10 cellular contexts compared by ENCODE assay signal in genomic region chr13:48491423-48492122, GRCh38. TPM values are rescaled to one million over a fixed set of nuclear protein-coding genes. Genes with fewer than 3 reads are reported as not detected.
DNase-seq lines count a peak whose midpoint lies in the region; ATAC-seq and TF ChIP-seq lines count a peak whose summit lies in the region.
"Had no signal": no experiment of that assay in that cellular context is flagged by ENCODE, and none has a peak within 500 bp of the region (broad histone marks: within the 10 kb centered on the region; RNA-seq: fewer than 3 reads in every experiment).

No MANE protein-coding gene starts in this region.

- no TSS peak for BruUV-seq in PC-3 (replicated peaks; lab: Mats Ljungman, UMichigan)

- no peaks in the 10 kb centered on the region for H4K20me1 ChIP-seq in PC-3 (ENCODE audit: low read length)

- H3K4me1 Mint-ChIP-seq in activated T-cell treated with anti-CD3 and anti-CD28 coated beads, Interleukin-2, amount 50 U/mL, for 72 hours (ENCODE audit: low read depth) = peaks cover 17% of the 10 kb centered on the region

- no peaks in the 10 kb centered on the region for H3K79me2 ChIP-seq in PC-3 (ENCODE audit: low read length)

- H3F3A ChIP-seq in PC-3 (ENCODE audit: low read length, unreplicated experiment) = peaks cover 19% of the 10 kb centered on the region

- H3K27me3 ChIP-seq in PC-3 (ENCODE audit: low read length) (no peaks in the 10 kb centered on the region), right atrium auricular region (no peaks in the 10 kb centered on the region), thyroid gland (no peaks in the 10 kb centered on the region)

- peak overlapping the region; percentile 79 for H3K27ac Mint-ChIP-seq in activated T-cell treated with anti-CD3 and anti-CD28 coated beads, Interleukin-2, amount 50 U/mL, for 72 hours
- H3K27ac Mint-ChIP-seq: stimulated activated memory B cell treated with anti-CD40 and anti-IgM and Interleukin-4, amounts not matched to agents 10 μg/mL and 1 μg/mL and 100 μg/mL, for 72 hours had no signal

- POLR2A ChIA-PET in PC-3 (lab: Charles Lee; ENCODE audit: unreplicated experiment) = no interaction called here

- H2AFZ ChIP-seq in PC-3 (ENCODE audit: low read length) = no peak overlapping the region

- H3K4me3 Mint-ChIP-seq in activated T-cell treated with anti-CD3 and anti-CD28 coated beads, Interleukin-2, amount 50 U/mL, for 72 hours = no peak overlapping the region
- H3K4me3 Mint-ChIP-seq: stimulated activated memory B cell treated with anti-CD40 and anti-IgM and Interleukin-4, amounts not matched to agents 10 μg/mL and 1 μg/mL and 100 μg/mL, for 72 hours had no signal

- no peaks in the 10 kb centered on the region for H3K27me3 Mint-ChIP-seq in activated T-cell treated with anti-CD3 and anti-CD28 coated beads, Interleukin-2, amount 50 U/mL, for 72 hours (ENCODE audit: low read depth)
- H3K27me3 Mint-ChIP-seq: stimulated activated memory B cell treated with anti-CD40 and anti-IgM and Interleukin-4, amounts not matched to agents 10 μg/mL and 1 μg/mL and 100 μg/mL, for 72 hours had no signal

- H3K4me1 ChIP-seq in PC-3 (ENCODE audit: insufficient read depth, low read length) (peaks cover 55% of the 10 kb centered on the region), right atrium auricular region (peaks cover 0 to 16% of the 10 kb centered on the region in 2 donors), thyroid gland (no peaks in the 10 kb centered on the region)

- H3K27ac ChIP-seq in PC-3 (ENCODE audit: low read length) = peak overlapping the region; percentile 88; the same call in 1 of the 2 replicates
- peak overlapping the region; percentile 69 to 70 for H3K27ac ChIP-seq in right atrium auricular region
- peak overlapping the region; percentile 7 to 26 (median 8) for H3K27ac ChIP-seq in thyroid gland

- CTCF ChIA-PET in PC-3 (lab: Charles Lee) = no interaction called here

- peak; percentile 26 to 48 for ATAC-seq in activated T-cell treated with anti-CD3 and anti-CD28 coated beads, Interleukin-2, amount 50 U/mL, for 72 hours (replicated peaks in 1 of 2)
- ATAC-seq in PC-3 = no peak
- no peak for ATAC-seq in HG03442 (IDR thresholded peaks at IDR 0.05; ENCODE audit: unreplicated experiment)
- no peak for ATAC-seq in HG02610 (IDR thresholded peaks at IDR 0.05; ENCODE audit: unreplicated experiment)
- ATAC-seq: Panc1 had no signal

- H3K36me3 ChIP-seq in PC-3 (ENCODE audit: low read depth, low read length) (no peaks in the 10 kb centered on the region), right atrium auricular region (peaks cover 4% of the 10 kb centered on the region), thyroid gland (peaks cover 0 to 5% of the 10 kb centered on the region in 2 donors)

- DNase-seq in activated T-cell treated with anti-CD3 and anti-CD28 coated beads, Interleukin-2, amount 50 U/mL, for 72 hours = no peak
- DNase-seq in activated T-cell treated with anti-CD3 and anti-CD28 coated beads, Interleukin-2, amount 50 U/mL, for 1 hour = no peak
- DNase-seq in PC-3 (no peak), right atrium auricular region (ENCODE audit: low spot score) (no peak), thyroid gland (no peak), Ammon's horn (ENCODE audit: low spot score) (no peak)

- H3K36me3 Mint-ChIP-seq in activated T-cell treated with anti-CD3 and anti-CD28 coated beads, Interleukin-2, amount 50 U/mL, for 72 hours (ENCODE audit: insufficient read depth in 2 of 2) = no peaks in the 10 kb centered on the region

- TF ChIP-seq POLR2A in thyroid gland (IDR thresholded peaks at IDR 0.05) = no peak

- H3K9ac ChIP-seq in PC-3 (ENCODE audit: low read length) = no peak overlapping the region

- no peak overlapping the region for H3K4me2 ChIP-seq in PC-3 (ENCODE audit: low read length)

- H3K4me3 ChIP-seq in PC-3 (ENCODE audit: low read length) = no peak overlapping the region
- H3K4me3 ChIP-seq in right atrium auricular region = peak overlapping the region in 1 of 2 donors; percentile 44
- no peak overlapping the region for H3K4me3 ChIP-seq in thyroid gland (replicated peaks in 1 of 3)

- intact Hi-C loops in PC-3 (cut with micrococcal nuclease) (loop anchor here (5.0 kb wide), 3 partner anchors 41 to 259 kb away; partner anchors contain the start of genes ITM2B and RCBTB2), thyroid gland (cut with DNase I) (no loop called here)

- H3K9me3 Mint-ChIP-seq in activated T-cell treated with anti-CD3 and anti-CD28 coated beads, Interleukin-2, amount 50 U/mL, for 72 hours = peaks cover 0 to 1% of the 10 kb centered on the region in 2 donors

- no peaks in the 10 kb centered on the region for H3K9me2 ChIP-seq in PC-3 (replicated peaks; ENCODE audit: low read length)

- H3K9me3 ChIP-seq in PC-3 (ENCODE audit: low read length) (no peaks in the 10 kb centered on the region), right atrium auricular region (no peaks in the 10 kb centered on the region), thyroid gland (no peaks in the 10 kb centered on the region)

- TF ChIP-seq CTCF in PC-3 (conservative IDR thresholded peaks at IDR 0.05; ENCODE audit: low read depth, low read length) (no peak), right atrium auricular region (IDR thresholded peaks at IDR 0.05) (no peak), thyroid gland (IDR thresholded peaks at IDR 0.05) (no peak)

RNA-seq across cellular contexts. Expression of gene RCBTB2, which starts 41.3 kb away (rescaled TPM):
- 1 to 10 TPM; 2.6 to 2.7 TPM for total RNA-seq in activated T-cell treated with anti-CD3 and anti-CD28 coated beads, Interleukin-2, amount 50 U/mL, for 72 hours
- total RNA-seq in PC-3 (2014; rRNA removed) = 2.1 and 2.5 TPM in 2 replicates
- total RNA-seq in right atrium auricular region = 10 to 100 TPM in 1 of 2 donors, 1 to 10 TPM in 1; 5.2 to 13.4 TPM
- total RNA-seq in thyroid gland = 10 to 100 TPM; 29.1 to 49.6 (median 34.9) TPM

Comparison
In these comparisons a context has a peak if more than half of its experiments do, and no peak if none do; other contexts are left out.
1. ATAC-seq: peak in activated T-cell treated with anti-CD3 and anti-CD28 coated beads, Interleukin-2, amount 50 U/mL, for 72 hours (2 of 2); none in PC-3 (single experiment), HG03442 (single experiment) and HG02610 (single experiment).
2. H3K27ac ChIP-seq: peak in every context shown above with its lines; median percentile 88 in PC-3; 70 in right atrium auricular region; 8 in thyroid gland.